ENCODE assay signal across 7 cellular contexts in genomic region chr6:28334272-28335039, GRCh38. TPM values are rescaled to one million over a fixed set of nuclear protein-coding genes. Genes with fewer than 3 reads are reported as not detected.
DNase-seq lines count a peak whose midpoint lies in the region; ATAC-seq and TF ChIP-seq lines count a peak whose summit lies in the region.

No MANE protein-coding gene starts in this region.

- H3K27ac Mint-ChIP-seq in HFFc6, result no peak overlapping the region

- H3K4me3 ChIP-seq in adrenal gland (peak overlapping the region in 1 of 4 donors; percentile 66), lung (no peak overlapping the region)

- H3K9me3 Mint-ChIP-seq in HFFc6, result no peaks in the 10 kb centered on the region

- peak overlapping the region; percentile 22; the same call in 1 of the 2 replicates for H3K4me3 Mint-ChIP-seq in HFFc6

- peaks cover 7% of the 10 kb centered on the region; the same call in 1 of the 2 replicates for H3K4me1 Mint-ChIP-seq in HFFc6 (ENCODE audit: low read depth)

- H3K27ac ChIP-seq in adrenal gland, result peak overlapping the region in 4 of 5 donors; percentile 91 to 99 (median 96)
- peak overlapping the region; percentile 87 to 96 for H3K27ac ChIP-seq in lung (ENCODE audit: low read depth in 1 of 2, low read length in 1 of 2)
- peak overlapping the region; percentile 95 for H3K27ac ChIP-seq in substantia nigra (ENCODE audit: low read depth, low read length, poor library complexity, severe bottlenecking)

- no peak for ATAC-seq in lung (ENCODE audit: insufficient read depth, low FRiP score)
- no peak for ATAC-seq in HG03196 (IDR thresholded peaks at IDR 0.05; ENCODE audit: unreplicated experiment)

- H3K36me3 ChIP-seq in adrenal gland (replicated peaks in 1 of 2), result no peaks in the 10 kb centered on the region
- no peaks in the 10 kb centered on the region for H3K36me3 ChIP-seq in lung (ENCODE audit: control insufficient read depth in 2 of 2, insufficient read depth in 2 of 2, low read length in 2 of 2)

- H3K27me3 ChIP-seq in adrenal gland (no peaks in the 10 kb centered on the region), lung (ENCODE audit: control insufficient read depth, insufficient read depth) (no peaks in the 10 kb centered on the region)

- intact Hi-C loops in adrenal gland (cut with DNase I), result no loop called here
- intact Hi-C loops in posterior cingulate gyrus (cut with DNase I), result loop anchor here (5.0 kb wide), 1 partner anchor 67 kb away; the partner anchor contains the start of gene ZSCAN26

- no peaks in the 10 kb centered on the region for H3K36me3 Mint-ChIP-seq in HFFc6 (ENCODE audit: low read depth)

- no peak for TF ChIP-seq POLR2A in adrenal gland (IDR thresholded peaks at IDR 0.05)

- no peak for TF ChIP-seq CTCF in HFFc6 (IDR thresholded peaks at IDR 0.05)
- TF ChIP-seq CTCF in adrenal gland (IDR thresholded peaks at IDR 0.05), result no peak
- TF ChIP-seq CTCF in lung (IDR thresholded peaks at IDR 0.05; ENCODE audit: control extremely low read depth, extremely low read depth), result no peak

- H3K9me3 ChIP-seq in adrenal gland (replicated peaks in 1 of 3) (no peaks in the 10 kb centered on the region), lung (ENCODE audit: control insufficient read depth in 2 of 2, insufficient read depth in 1 of 2, low read length in 1 of 2) (no peaks in the 10 kb centered on the region)

- H3K4me1 ChIP-seq in adrenal gland (replicated peaks in 1 of 2), result peaks cover 3 to 9% of the 10 kb centered on the region in 2 donors
- H3K4me1 ChIP-seq in lung (ENCODE audit: control insufficient read depth in 2 of 2, insufficient read depth in 2 of 2, low read length in 2 of 2), result peaks cover 0 to 3% of the 10 kb centered on the region in 2 donors

- 85 to 92% (median 88%) methylated on average over 7 of the region's 7 CpGs for WGBS in adrenal gland, 4 donors
- WGBS in lung, 2 donors, result 81 to 83% methylated on average over 7 of the region's 7 CpGs

- no peak for DNase-seq in HFFc6
- no peak for DNase-seq in adrenal gland
- DNase-seq in lung (ENCODE audit: low spot score), result no peak
- DNase-seq in substantia nigra (lab: John Stamatoyannopoulos, UW), result no peak
- no peak for DNase-seq in posterior cingulate gyrus
- DNase-seq in dedifferentiated amniotic fluid mesenchymal stem cell (ENCODE audit: extremely low spot score), result no peak

- peaks cover 4% of the 10 kb centered on the region; the same call in 1 of the 2 replicates for H3K27me3 Mint-ChIP-seq in HFFc6 (ENCODE audit: insufficient read depth)

RNA-seq across cellular contexts. Expression of gene ZSCAN31, which starts 1.5 kb away (rescaled TPM):
- 1 to 10 TPM in 2 of 6 experiments, under 1 TPM in 4; 0.64 to 2.0 (median 0.95) TPM for total RNA-seq in HFFc6 (2021; fragmentation: NEBNext Ultra II Directional; extraction: Animal tissue kit (Norgen Biotek cat#: 25700))
- total RNA-seq in adrenal gland (10 to 100 TPM in 4 of 8 donors, 1 to 10 TPM in 4; 2.3 to 13.5 (median 9.8) TPM), lung (10 to 100 TPM; 10.7 to 13.1 TPM)
- polyA plus RNA-seq in adrenal gland (1 to 10 TPM; 3.7 to 7.9 (median 4.3) TPM), lung (1 to 10 TPM; 5.6 to 7.4 TPM)

RNA-seq across cellular contexts. Expression of gene ZKSCAN3, which starts 15.3 kb away (rescaled TPM):
- 1 to 10 TPM; 2.8 to 4.2 (median 3.6) TPM for total RNA-seq in HFFc6 (2021; fragmentation: NEBNext Ultra II Directional; extraction: Animal tissue kit (Norgen Biotek cat#: 25700))
- total RNA-seq in adrenal gland (10 to 100 TPM in 1 of 8 donors, 1 to 10 TPM in 7; 1.8 to 12.0 (median 5.6) TPM), lung (10 to 100 TPM in 1 of 2 donors, 1 to 10 TPM in 1; 4.5 to 13.2 TPM)
- polyA plus RNA-seq in adrenal gland (1 to 10 TPM; 1.4 to 5.5 (median 2.8) TPM), lung (1 to 10 TPM; 1.1 to 1.7 TPM)

RNA-seq across cellular contexts. Expression of gene PGBD1, which starts 53.1 kb away (rescaled TPM):
- total RNA-seq in HFFc6 (2021; fragmentation: NEBNext Ultra II Directional; extraction: Animal tissue kit (Norgen Biotek cat#: 25700)), result 1 to 10 TPM; 2.6 to 4.5 (median 4.1) TPM
- total RNA-seq in adrenal gland (1 to 10 TPM; 1.1 to 5.5 (median 3.0) TPM), lung (1 to 10 TPM; 3.9 to 5.8 TPM)
- polyA plus RNA-seq in adrenal gland (1 to 10 TPM; 2.5 to 7.9 (median 4.4) TPM), lung (1 to 10 TPM; 1.8 to 2.4 TPM)
